Comparison of ENCODE assay signal across 15 cellular contexts in genomic region chr1:186330758-186331157, GRCh38. TPM values are rescaled to one million over a fixed set of nuclear protein-coding genes. Genes with fewer than 3 reads are reported as not detected.
DNase-seq lines count a peak whose midpoint lies in the region; ATAC-seq and TF ChIP-seq lines count a peak whose summit lies in the region.
"Had no signal": no experiment of that assay in that cellular context is flagged by ENCODE, and none has a peak within 500 bp of the region (broad histone marks: within the 10 kb centered on the region; RNA-seq: fewer than 3 reads in every experiment).

No MANE protein-coding gene starts in this region.

- H2AFZ ChIP-seq in PC-9 (no peak overlapping the region), smooth muscle cell (ENCODE audit: low read depth) (no peak overlapping the region)

- H3K4me2 ChIP-seq in PC-9 (no peak overlapping the region), smooth muscle cell (no peak overlapping the region)
- H3K4me2 ChIP-seq: BLaER1 treated with 17β-estradiol and CSF1 and Interleukin-3, amounts not matched to agents 10 nM and 100 nM had no signal

- H3K79me2 ChIP-seq in PC-9 (ENCODE audit: low read depth), result no peaks in the 10 kb centered on the region
- no peaks in the 10 kb centered on the region for H3K79me2 ChIP-seq in smooth muscle cell (ENCODE audit: low read depth)

- H3K4me3 ChIP-seq in breast epithelium (no peak overlapping the region), PC-9 (no peak overlapping the region), epithelial cell of proximal tubule (ENCODE audit: low read depth, low read length) (no peak overlapping the region), smooth muscle cell (no peak overlapping the region)
- H3K4me3 ChIP-seq: BLaER1 treated with 17β-estradiol and CSF1 and Interleukin-3, amounts not matched to agents 10 nM and 100 nM had no signal

- no TSS peak for BruUV-seq in MCF 10A (replicated peaks; lab: Mats Ljungman, UMichigan)
- no TSS peak for BruUV-seq in PC-9 (replicated peaks; lab: Mats Ljungman, UMichigan)

- peaks cover 88% of the 10 kb centered on the region for H3K36me3 Mint-ChIP-seq in MCF 10A (ENCODE audit: insufficient read depth, unreplicated experiment)

- peaks cover 20% of the 10 kb centered on the region for H3K36me3 ChIP-seq in breast epithelium
- H3K36me3 ChIP-seq in PC-9 (ENCODE audit: low read depth), result peaks cover 61% of the 10 kb centered on the region
- peaks cover 44% of the 10 kb centered on the region for H3K36me3 ChIP-seq in smooth muscle cell (ENCODE audit: low read depth)

- H3K4me3 Mint-ChIP-seq in MCF 10A (ENCODE audit: unreplicated experiment), result no peak overlapping the region
- H3K4me3 Mint-ChIP-seq: activated B cell treated with CpG ODN at 0.5 μM for 24 hours had no signal

- H3K9me3 ChIP-seq in breast epithelium (no peaks in the 10 kb centered on the region), PC-9 (ENCODE audit: insufficient read depth, low read depth) (no peaks in the 10 kb centered on the region), smooth muscle cell (replicated peaks; ENCODE audit: low read depth) (no peaks in the 10 kb centered on the region)
- H3K9me3 ChIP-seq: BLaER1 treated with 17β-estradiol and CSF1 and Interleukin-3, amounts not matched to agents 10 nM and 100 nM had no signal

- H3K27ac Mint-ChIP-seq in MCF 10A (ENCODE audit: low read depth, unreplicated experiment), result no peak overlapping the region
- H3K27ac Mint-ChIP-seq: activated B cell treated with CpG ODN at 0.5 μM for 24 hours had no signal

- no peak overlapping the region for H3K9ac ChIP-seq in smooth muscle cell (ENCODE audit: low read depth)
- H3K9ac ChIP-seq: BLaER1 treated with 17β-estradiol and CSF1 and Interleukin-3, amounts not matched to agents 10 nM and 100 nM had no signal

- H3K9me2 ChIP-seq in PC-9 (ENCODE audit: insufficient read depth), result no peaks in the 10 kb centered on the region

- no peaks in the 10 kb centered on the region for H3K27me3 Mint-ChIP-seq in MCF 10A (ENCODE audit: insufficient read depth, unreplicated experiment)
- H3K27me3 Mint-ChIP-seq: activated B cell treated with CpG ODN at 0.5 μM for 24 hours had no signal

- no peak for TF ChIP-seq POLR2A in breast epithelium (IDR thresholded peaks at IDR 0.05)
- TF ChIP-seq POLR2A in GM18505 (IDR thresholded peaks at IDR 0.05; ENCODE audit: borderline replicate concordance, extremely low read depth, insufficient read depth, insufficient read length), result no peak

- H3K9me3 Mint-ChIP-seq in MCF 10A (ENCODE audit: unreplicated experiment), result no peaks in the 10 kb centered on the region
- H3K9me3 Mint-ChIP-seq: activated B cell treated with CpG ODN at 0.5 μM for 24 hours had no signal

- intact Hi-C loops in MCF 10A (cut with micrococcal nuclease) (no loop called here), breast epithelium (cut with DNase I; ENCODE audit: low total_unique reads) (no loop called here), PC-9 (cut with micrococcal nuclease; ENCODE audit: unreplicated experiment) (no loop called here)

- no peak for ATAC-seq in GM18505 (IDR thresholded peaks at IDR 0.05; ENCODE audit: unreplicated experiment)

- H4K20me1 ChIP-seq in PC-9 (ENCODE audit: insufficient read depth) (peaks cover 5% of the 10 kb centered on the region), smooth muscle cell (ENCODE audit: low read depth) (no peaks in the 10 kb centered on the region)

- DNase-seq in MCF 10A (ENCODE audit: unreplicated experiment), result no peak
- DNase-seq in breast epithelium (ENCODE audit: low spot score in 2 of 2), result no peak
- DNase-seq in PC-9, result no peak
- DNase-seq in epithelial cell of proximal tubule (ENCODE audit: low read depth), result no peak
- no peak for DNase-seq in smooth muscle cell (lab: John Stamatoyannopoulos, UW; ENCODE audit: unreplicated experiment)
- no peak for DNase-seq in stimulated activated CD4-positive, alpha-beta T cell treated with anti-CD3 and anti-CD28 coated beads, Interleukin-2, amount 100 ng/mL, for 24 hours
- no peak for DNase-seq in DMS79 treated with DMSO at 0.1 percent for 48 hours (lab: John Stamatoyannopoulos, UW)
- DNase-seq: activated B cell treated with CpG ODN at 0.5 μM for 24 hours; activated gamma-delta T cell; effector CD4-positive, alpha-beta T cell; NCI-H1105; OCI-M1; posterior cingulate gyrus had no signal

- H3F3A ChIP-seq in PC-9 (ENCODE audit: insufficient read depth, low read depth) (peaks cover 4% of the 10 kb centered on the region; the same call in 1 of the 2 replicates), smooth muscle cell (ENCODE audit: low read depth) (no peaks in the 10 kb centered on the region)

- WGBS in smooth muscle cell (ENCODE audit: low lambda C conversion rate), result 100% methylated on average over 1 of the region's 1 CpG

- H3K27ac ChIP-seq in breast epithelium, result no peak overlapping the region
- no peak overlapping the region for H3K27ac ChIP-seq in PC-9
- no peak overlapping the region for H3K27ac ChIP-seq in smooth muscle cell (ENCODE audit: low read depth)
- H3K27ac ChIP-seq: BLaER1 treated with 17β-estradiol and CSF1 and Interleukin-3, amounts not matched to agents 10 nM and 100 nM had no signal

- H3K4me1 Mint-ChIP-seq in MCF 10A (ENCODE audit: insufficient read depth, unreplicated experiment), result no peaks in the 10 kb centered on the region
- H3K4me1 Mint-ChIP-seq: activated B cell treated with CpG ODN at 0.5 μM for 24 hours had no signal

- CTCF ChIA-PET in MCF 10A (lab: Yijun Ruan, JAX), result interaction anchor here (0.6 to 3.0 kb wide), 9 partner anchors 12 to 75 kb away, joined by 3 to 10 read pairs (median 5); partner anchors contain the start of genes ODR4 and TPR
- CTCF ChIA-PET in PC-9 (lab: Charles Lee), result no interaction called here

- POLR2A ChIA-PET in MCF 10A (lab: Yijun Ruan, JAX), result interaction anchor here (1.0 to 1.9 kb wide), 4 partner anchors 8 to 44 kb away, joined by 3 to 6 read pairs (median 5); partner anchors contain the start of gene TPR
- POLR2A ChIA-PET in PC-9 (lab: Charles Lee; ENCODE audit: unreplicated experiment), result no interaction called here

- no peaks in the 10 kb centered on the region for H3K4me1 ChIP-seq in breast epithelium
- no peaks in the 10 kb centered on the region for H3K4me1 ChIP-seq in PC-9 (replicated peaks; ENCODE audit: insufficient read depth)
- H3K4me1 ChIP-seq in smooth muscle cell (ENCODE audit: low read depth), result no peaks in the 10 kb centered on the region
- H3K4me1 ChIP-seq: BLaER1 treated with 17β-estradiol and CSF1 and Interleukin-3, amounts not matched to agents 10 nM and 100 nM had no signal

- no peaks in the 10 kb centered on the region for H3K27me3 ChIP-seq in breast epithelium
- no peaks in the 10 kb centered on the region for H3K27me3 ChIP-seq in PC-9 (ENCODE audit: insufficient read depth, low read depth)
- H3K27me3 ChIP-seq in smooth muscle cell (ENCODE audit: low read depth), result no peaks in the 10 kb centered on the region
- H3K27me3 ChIP-seq: BLaER1 treated with 17β-estradiol and CSF1 and Interleukin-3, amounts not matched to agents 10 nM and 100 nM had no signal

- peak; percentile 39 for TF ChIP-seq CTCF in MCF 10A (IDR thresholded peaks at IDR 0.05; ENCODE audit: unreplicated experiment)
- TF ChIP-seq CTCF in breast epithelium (IDR thresholded peaks at IDR 0.05), result peak in 1 of 3 donors; percentile 6
- TF ChIP-seq CTCF in PC-9 (conservative IDR thresholded peaks at IDR 0.05), result peak; percentile 55; the same call in 1 of the 2 replicates
- peak; percentile 47 for TF ChIP-seq CTCF in epithelial cell of proximal tubule (conservative IDR thresholded peaks at IDR 0.05; ENCODE audit: low read depth, low read length)
- TF ChIP-seq CTCF in smooth muscle cell (IDR thresholded peaks at IDR 0.05; ENCODE audit: borderline replicate concordance, insufficient read depth, poor library complexity, severe bottlenecking), result peak; percentile 38

RNA-seq across cellular contexts. Expression of gene PRG4, which starts 34.7 kb away (rescaled TPM):
- total RNA-seq in MCF 10A (2022), result 0.07 TPM in 1 of 2 replicates, not detected in the other
- 10 to 100 TPM in 2 of 3 donors, 1 to 10 TPM in 1; 4.9 to 75.4 (median 54.6) TPM for total RNA-seq in breast epithelium
- total RNA-seq in PC-9 (2021), result not detected in 2 replicates
- not detected in 2 replicates for total RNA-seq in epithelial cell of proximal tubule
- total RNA-seq in smooth muscle cell, result not detected in 2 replicates
- not detected in 2 replicates for polyA plus RNA-seq in smooth muscle cell
- total RNA-seq: activated B cell treated with CpG ODN at 0.5 μM for 24 hours had no signal

RNA-seq across cellular contexts. Expression of gene TPR, which starts 44.3 kb away (rescaled TPM):
- total RNA-seq in MCF 10A (2022), result 126 and 140 TPM in 2 replicates
- total RNA-seq in breast epithelium, result 10 to 100 TPM; 76.0 to 96.7 (median 90.9) TPM
- total RNA-seq in PC-9 (2021), result 104 and 123 TPM in 2 replicates
- total RNA-seq in epithelial cell of proximal tubule, result 40.5 and 42.8 TPM in 2 replicates
- 61.8 and 71.2 TPM in 2 replicates for total RNA-seq in smooth muscle cell
- polyA plus RNA-seq in smooth muscle cell, result 43.9 and 71.1 TPM in 2 replicates

RNA-seq across cellular contexts. Expression of gene ODR4, which starts 44.9 kb away (rescaled TPM):
- total RNA-seq in MCF 10A (2022), result 36.9 and 39.9 TPM in 2 replicates
- 10 to 100 TPM; 20.0 to 32.6 (median 25.9) TPM for total RNA-seq in breast epithelium
- total RNA-seq in PC-9 (2021), result 13.7 and 19.6 TPM in 2 replicates
- total RNA-seq in epithelial cell of proximal tubule, result 8.9 and 11.6 TPM in 2 replicates
- total RNA-seq in smooth muscle cell, result 27.4 and 36.9 TPM in 2 replicates
- polyA plus RNA-seq in smooth muscle cell, result 17.5 and 19.3 TPM in 2 replicates
